ENCODE assay signal across 32 cellular contexts in genomic region chr17:77613181-77613580, GRCh38.
DNase-seq lines count a peak whose midpoint lies in the region; ATAC-seq and TF ChIP-seq lines count a peak whose summit lies in the region.
"Had no signal": no experiment of that assay in that cellular context is flagged by ENCODE, and none has a peak within 500 bp of the region (broad histone marks: within the 10 kb centered on the region; RNA-seq: fewer than 3 reads in every experiment).

No MANE protein-coding gene starts in this region.

- H3K4me3 ChIP-seq in upper lobe of right lung: no peak overlapping the region
- H3K4me3 ChIP-seq: ascending aorta, cardiac muscle cell, gastrocnemius medialis, HAP-1, hepatocyte, lung, mucosa of descending colon had no signal

- H3K27ac Mint-ChIP-seq in central memory CD8-positive, alpha-beta T cell (ENCODE audit: low read depth): peak overlapping the region; percentile 35
- H3K27ac Mint-ChIP-seq: activated CD8-positive, alpha-beta T cell treated with anti-CD3 and anti-CD28 coated beads for 36 hours; activated naive CD8-positive, alpha-beta T cell treated with anti-CD3 and anti-CD28 coated beads for 36 hours; CD8-positive, alpha-beta T cell; natural killer cell had no signal

- H3K27me3 ChIP-seq in upper lobe of right lung: no peaks in the 10 kb centered on the region
- H3K27me3 ChIP-seq: ascending aorta, BE2C, cardiac muscle cell had no signal

- no peak for ATAC-seq in central memory CD8-positive, alpha-beta T cell (replicated peaks; ENCODE audit: extremely low read depth, poor library complexity, severe bottlenecking)
- ATAC-seq in upper lobe of right lung (no peak), GM18861 (IDR thresholded peaks at IDR 0.05; ENCODE audit: unreplicated experiment) (no peak)
- ATAC-seq: activated CD8-positive, alpha-beta T cell treated with anti-CD3 and anti-CD28 coated beads for 36 hours; CD8-positive, alpha-beta T cell; HepG2; mucosa of descending colon; natural killer cell; Panc1 had no signal

- no peaks in the 10 kb centered on the region for H3K36me3 ChIP-seq in upper lobe of right lung
- H3K36me3 ChIP-seq: ascending aorta, BE2C, cardiac muscle cell, gastrocnemius medialis, HAP-1 had no signal

- H3K4me1 Mint-ChIP-seq in central memory CD8-positive, alpha-beta T cell: peaks cover 34% of the 10 kb centered on the region

- peaks cover 11% of the 10 kb centered on the region for H3K27me3 Mint-ChIP-seq in central memory CD8-positive, alpha-beta T cell
- H3K27me3 Mint-ChIP-seq: activated CD8-positive, alpha-beta T cell treated with anti-CD3 and anti-CD28 coated beads for 36 hours; activated naive CD8-positive, alpha-beta T cell treated with anti-CD3 and anti-CD28 coated beads for 36 hours had no signal

- H3K4me1 ChIP-seq in upper lobe of right lung: peaks cover 7% of the 10 kb centered on the region
- H3K4me1 ChIP-seq: BE2C, HAP-1 had no signal

- no peak overlapping the region for H3K27ac ChIP-seq in upper lobe of right lung
- H3K27ac ChIP-seq: ascending aorta, cardiac muscle cell, gastrocnemius medialis, hepatocyte had no signal

- DNase-seq in activated effector memory CD4-positive, alpha-beta T cell treated with anti-CD3 and anti-CD28 coated beads, Interleukin-2, amount 50 U/mL, for 16 hours: peak; percentile 54
- DNase-seq in activated effector memory CD4-positive, alpha-beta T cell treated with Interleukin-2 at 50 U/mL for 16 hours: no peak
- DNase-seq in central memory CD8-positive, alpha-beta T cell (ENCODE audit: low spot score in 2 of 2): no peak
- peak; percentile 41 for DNase-seq in islet precursor cell
- DNase-seq in upper lobe of right lung: peak; percentile 31
- no peak for DNase-seq in Kasumi-1 (lab: John Stamatoyannopoulos, UW)
- no peak for DNase-seq in SK-N-DZ (ENCODE audit: low spot score)
- DNase-seq: activated CD8-positive, alpha-beta T cell treated with anti-CD3 and anti-CD28 coated beads for 36 hours; activated gamma-delta T cell; activated naive CD8-positive, alpha-beta T cell treated with anti-CD3 and anti-CD28 coated beads for 36 hours; activated T-cell treated with anti-CD3 and anti-CD28 coated beads for 4 hours; BE2C; CD8-positive, alpha-beta T cell; DMS 273 treated with DMSO at 0.1 percent for 48 hours; Karpas-422; mucosa of descending colon; natural killer cell; NCI-H1436 treated with DMSO at 0.1 percent for 48 hours; NCI-H2081 treated with DMSO at 0.1 percent for 48 hours; NCI-H2227 treated with DMSO at 0.1 percent for 48 hours; NCI-H69; SIG-M5; stimulated activated naive CD4-positive, alpha-beta T cell had no signal

- intact Hi-C loops in upper lobe of right lung (cut with DNase I): no loop called here

- H3K36me3 Mint-ChIP-seq in central memory CD8-positive, alpha-beta T cell (ENCODE audit: insufficient read depth): no peaks in the 10 kb centered on the region
- H3K36me3 Mint-ChIP-seq: CD8-positive, alpha-beta T cell; natural killer cell had no signal

- TF ChIP-seq CTCF in upper lobe of right lung (IDR thresholded peaks at IDR 0.05): no peak

- H3K4me3 Mint-ChIP-seq in central memory CD8-positive, alpha-beta T cell: no peak overlapping the region
- H3K4me3 Mint-ChIP-seq: activated CD8-positive, alpha-beta T cell treated with anti-CD3 and anti-CD28 coated beads for 36 hours; activated naive CD8-positive, alpha-beta T cell treated with anti-CD3 and anti-CD28 coated beads for 36 hours; CD8-positive, alpha-beta T cell; natural killer cell had no signal

- H3K9me3 Mint-ChIP-seq in central memory CD8-positive, alpha-beta T cell: no peaks in the 10 kb centered on the region
- H3K9me3 Mint-ChIP-seq: CD8-positive, alpha-beta T cell; natural killer cell had no signal

- H3K9me3 ChIP-seq in upper lobe of right lung: no peaks in the 10 kb centered on the region
- H3K9me3 ChIP-seq: ascending aorta, BE2C, gastrocnemius medialis, HAP-1, mucosa of descending colon had no signal

Comparison
In these comparisons a context has a peak if more than half of its experiments do, and no peak if none do; other contexts are left out.
1. DNase-seq: peak in activated effector memory CD4-positive, alpha-beta T cell treated with anti-CD3 and anti-CD28 coated beads, Interleukin-2, amount 50 U/mL, for 16 hours (single experiment), islet precursor cell (single experiment) and upper lobe of right lung (single experiment); none in activated effector memory CD4-positive, alpha-beta T cell treated with Interleukin-2 at 50 U/mL for 16 hours (single experiment), central memory CD8-positive, alpha-beta T cell (0 of 2), Kasumi-1 (0 of 2) and SK-N-DZ (single experiment).